ENCODE assay signal across 28 cellular contexts in the genomic region with DNA sequence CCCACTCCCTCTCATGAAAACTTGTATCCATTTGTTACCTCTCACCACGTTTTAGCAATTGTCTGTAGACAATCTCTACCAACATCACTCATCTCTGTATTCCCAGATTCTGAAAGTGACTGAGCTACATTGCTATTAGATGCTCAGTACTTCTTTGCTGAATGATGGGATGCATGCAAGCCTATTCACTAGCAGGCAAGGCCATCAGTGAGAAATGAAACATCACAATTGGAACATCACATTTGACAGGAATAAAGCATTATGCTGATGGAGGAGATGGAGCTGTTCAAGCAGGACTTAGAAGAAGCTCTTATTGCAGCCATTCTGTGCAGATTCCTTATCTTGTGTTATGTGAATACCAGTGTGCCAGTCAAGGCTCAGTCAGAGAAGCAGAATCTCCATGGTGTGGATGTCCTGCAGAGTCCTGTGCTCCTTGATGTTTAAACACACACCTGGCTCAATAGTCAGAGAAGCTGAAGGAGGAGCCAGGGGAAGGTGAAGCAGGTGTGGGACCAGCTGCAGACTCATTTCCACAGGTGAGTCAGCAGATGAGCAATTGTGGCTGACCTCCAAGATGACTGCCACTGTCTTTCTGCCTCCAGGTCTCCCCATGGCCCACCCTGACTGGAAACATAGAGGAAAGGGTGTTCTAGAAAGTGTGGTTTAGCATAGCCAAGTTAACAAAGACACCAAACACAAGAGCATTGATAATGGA.
"Had no signal": no experiment of that assay in that cellular context is flagged by ENCODE, and none has a peak within 500 bp of the region (broad histone marks: within the 10 kb centered on the region; RNA-seq: fewer than 3 reads in every experiment).

No MANE protein-coding gene starts in this region.

- DNase-seq: activated B cell treated with CpG ODN at 0.5 μM for 24 hours; activated CD4-positive, alpha-beta T cell treated with anti-CD3 and anti-CD28 coated beads for 1 hour; activated CD4-positive, alpha-beta T cell treated with anti-CD3 and anti-CD28 coated beads, Interleukin-2, amount 10 ng/mL, durations not matched to agents 24 days and 14 days; activated CD4-positive, alpha-beta T cell treated with anti-CD3 and anti-CD28 coated beads, Interleukin-2, amount 50 U/mL, for 48 hours; activated CD8-positive, alpha-beta memory T cell treated with anti-CD3 and anti-CD28 coated beads for 24 hours; activated gamma-delta T cell; activated naive CD4-positive, alpha-beta T cell treated with anti-CD3 and anti-CD28 coated beads for 36 hours; activated T-cell treated with anti-CD3 and anti-CD28 coated beads, Interleukin-2, amount 50 U/mL, for 4 hours; amygdala; cerebellar nuclear complex; colonic mucosa; MM.1S; NCI-H1105; NCI-H1436; NCI-H1930; NCI-H2171; NCI-H2227 treated with DMSO at 0.1 percent for 48 hours; NCI-H446 treated with DMSO at 0.1 percent for 48 hours; NCI-H526 treated with DMSO at 0.1 percent for 48 hours; PC-3; T-cell; T-helper 2 cell; T1000 had no signal

- H3K9me3 Mint-ChIP-seq: activated B cell treated with CpG ODN at 0.5 μM for 24 hours; activated T-helper 17 cell treated with anti-CD3 and anti-CD28 coated beads, Interleukin-2, amount 50 U/mL, for 72 hours; T-cell had no signal

- H3K27me3 ChIP-seq: colonic mucosa had no signal

- H3K4me1 Mint-ChIP-seq: activated B cell treated with CpG ODN at 0.5 μM for 24 hours; activated CD4-positive, alpha-beta T cell treated with anti-CD3 and anti-CD28 coated beads, Interleukin-2, amount 10 ng/mL, durations not matched to agents 24 days and 14 days; activated T-helper 17 cell treated with anti-CD3 and anti-CD28 coated beads, Interleukin-2, amount 50 U/mL, for 72 hours; brain; T-cell had no signal

- H3K4me3 Mint-ChIP-seq: activated B cell treated with CpG ODN at 0.5 μM for 24 hours; activated CD4-positive, alpha-beta T cell treated with anti-CD3 and anti-CD28 coated beads, Interleukin-2, amount 10 ng/mL, durations not matched to agents 24 days and 14 days; activated naive CD4-positive, alpha-beta T cell treated with anti-CD3 and anti-CD28 coated beads for 36 hours; activated naive CD8-positive, alpha-beta T cell; activated T-cell treated with anti-CD3 and anti-CD28 coated beads, Interleukin-2, amount 50 U/mL, for 4 hours; activated T-helper 17 cell treated with anti-CD3 and anti-CD28 coated beads, Interleukin-2, amount 50 U/mL, for 72 hours; brain; T-cell had no signal

- H3K36me3 Mint-ChIP-seq: activated naive CD8-positive, alpha-beta T cell; brain; T-cell had no signal

- ATAC-seq: activated T-cell treated with anti-CD3 and anti-CD28 coated beads, Interleukin-2, amount 50 U/mL, for 4 hours; activated T-helper 17 cell treated with anti-CD3 and anti-CD28 coated beads, Interleukin-2, amount 50 U/mL, for 72 hours; PC-3; Right ventricle myocardium inferior; T-cell had no signal

- H3K27ac Mint-ChIP-seq: activated B cell treated with CpG ODN at 0.5 μM for 24 hours; activated CD4-positive, alpha-beta T cell treated with anti-CD3 and anti-CD28 coated beads, Interleukin-2, amount 10 ng/mL, durations not matched to agents 24 days and 14 days; activated naive CD4-positive, alpha-beta T cell treated with anti-CD3 and anti-CD28 coated beads for 36 hours; activated naive CD8-positive, alpha-beta T cell; activated T-helper 17 cell treated with anti-CD3 and anti-CD28 coated beads, Interleukin-2, amount 50 U/mL, for 72 hours; brain; T-cell had no signal

- H3K27me3 Mint-ChIP-seq: activated B cell treated with CpG ODN at 0.5 μM for 24 hours; activated CD4-positive, alpha-beta T cell treated with anti-CD3 and anti-CD28 coated beads, Interleukin-2, amount 10 ng/mL, durations not matched to agents 24 days and 14 days; activated naive CD8-positive, alpha-beta T cell; activated T-helper 17 cell treated with anti-CD3 and anti-CD28 coated beads, Interleukin-2, amount 50 U/mL, for 72 hours; T-cell had no signal

- H3K4me1 ChIP-seq: colonic mucosa had no signal

- H3K27ac ChIP-seq: colonic mucosa, SK-N-MC had no signal
